Comparison of ENCODE assay signal across 8 cellular contexts in genomic region chr17:39653662-39654331, GRCh38. TPM values are rescaled to one million over a fixed set of nuclear protein-coding genes. Genes with fewer than 3 reads are reported as not detected.
A peak's percentile ranks its signal among the peaks of the same experiment; 100 is the strongest.
DNase-seq lines count a peak whose midpoint lies in the region; ATAC-seq, FAIRE-seq and TF ChIP-seq lines count a peak whose summit lies in the region.

No MANE protein-coding gene starts in this region.

- no peaks in the 10 kb centered on the region for H3K9me3 Mint-ChIP-seq in activated T-helper 2 cell treated with anti-CD3 and anti-CD28 coated beads, Interferon-gamma antibody, Interleukin-2, Interleukin-4, amounts not matched to agents 10 μg/mL and 5 μg/mL and 100 μg/mL, durations not matched to agents 14 hours and 24 hours and 36 hours

- H3K27ac Mint-ChIP-seq in activated T-helper 2 cell treated with anti-CD3 and anti-CD28 coated beads, Interferon-gamma antibody, Interleukin-2, Interleukin-4, amounts not matched to agents 10 μg/mL and 5 μg/mL and 100 μg/mL, durations not matched to agents 14 hours and 24 hours and 36 hours, result no peak overlapping the region

- CTCF ChIA-PET in AG04449 (lab: Yijun Ruan, JAX), result interaction anchor here (0.7 to 28.8 kb wide), 13 partner anchors 9 to 115 kb away, joined by 3 to 822 read pairs (median 8); partner anchors contain the start of genes ERBB2, PGAP3, PNMT and PPP1R1B

- H3K4me3 ChIP-seq in AG04449 (ENCODE audit: low read depth, low read length) (no peak overlapping the region), parathyroid adenoma (ENCODE audit: low read depth, low read length) (no peak overlapping the region)

- no peaks in the 10 kb centered on the region for H3K9me3 ChIP-seq in parathyroid adenoma (ENCODE audit: control insufficient read depth, low read length)

- H3K27me3 ChIP-seq in foreskin keratinocyte (no peaks in the 10 kb centered on the region), parathyroid adenoma (ENCODE audit: control insufficient read depth, insufficient read depth, low read length) (no peaks in the 10 kb centered on the region)

- no peak overlapping the region for H3K4me2 ChIP-seq in parathyroid adenoma (ENCODE audit: low read length)

- H3K4me1 Mint-ChIP-seq in activated T-helper 2 cell treated with anti-CD3 and anti-CD28 coated beads, Interferon-gamma antibody, Interleukin-2, Interleukin-4, amounts not matched to agents 10 μg/mL and 5 μg/mL and 100 μg/mL, durations not matched to agents 14 hours and 24 hours and 36 hours (ENCODE audit: low read depth), result peaks cover 8% of the 10 kb centered on the region

- intact Hi-C loops in activated T-helper 2 cell treated with anti-CD3 and anti-CD28 coated beads, Interferon-gamma antibody, Interleukin-2, Interleukin-4, amounts not matched to agents 10 μg/mL and 5 μg/mL and 100 μg/mL, durations not matched to agents 14 hours and 24 hours and 36 hours (cut with micrococcal nuclease), result no loop called here

- peak; percentile 39 for ATAC-seq in foreskin keratinocyte

- H3K4me3 Mint-ChIP-seq in activated T-helper 2 cell treated with anti-CD3 and anti-CD28 coated beads, Interferon-gamma antibody, Interleukin-2, Interleukin-4, amounts not matched to agents 10 μg/mL and 5 μg/mL and 100 μg/mL, durations not matched to agents 14 hours and 24 hours and 36 hours (ENCODE audit: low read depth), result no peak overlapping the region

- no peak overlapping the region for H2AFZ ChIP-seq in parathyroid adenoma

- DNase-seq in AG04449 (ENCODE audit: low read depth, low spot score) (no peak), GM13976 (ENCODE audit: low spot score) (peak; percentile 94), RCC 7860 (ENCODE audit: low spot score) (peak; percentile 21), foreskin keratinocyte (no peak), urothelium cell line (ENCODE audit: low spot score) (peak; percentile 80), OCI-M2 (lab: John Stamatoyannopoulos, UW; ENCODE audit: unreplicated experiment) (no peak)
- peak; percentile 62 for DNase-seq in activated T-helper 2 cell treated with anti-CD3 and anti-CD28 coated beads, Interferon-gamma antibody, Interleukin-2, Interleukin-4, amounts not matched to agents 10 μg/mL and 5 μg/mL and 100 μg/mL, durations not matched to agents 14 hours and 24 hours and 36 hours (ENCODE audit: low spot score)

- H3K36me3 Mint-ChIP-seq in activated T-helper 2 cell treated with anti-CD3 and anti-CD28 coated beads, Interferon-gamma antibody, Interleukin-2, Interleukin-4, amounts not matched to agents 10 μg/mL and 5 μg/mL and 100 μg/mL, durations not matched to agents 14 hours and 24 hours and 36 hours (ENCODE audit: low read depth), result peaks cover 20% of the 10 kb centered on the region

- no peaks in the 10 kb centered on the region for H3K27me3 Mint-ChIP-seq in activated T-helper 2 cell treated with anti-CD3 and anti-CD28 coated beads, Interferon-gamma antibody, Interleukin-2, Interleukin-4, amounts not matched to agents 10 μg/mL and 5 μg/mL and 100 μg/mL, durations not matched to agents 14 hours and 24 hours and 36 hours (ENCODE audit: low read depth)

- peaks cover 10% of the 10 kb centered on the region for H3K79me2 ChIP-seq in parathyroid adenoma

- H3K9ac ChIP-seq in parathyroid adenoma, result no peak overlapping the region

- H3K4me1 ChIP-seq in foreskin keratinocyte, result no peaks in the 10 kb centered on the region
- H3K4me1 ChIP-seq in parathyroid adenoma, result peaks cover 17% of the 10 kb centered on the region

- POLR2A ChIA-PET in AG04449 (lab: Yijun Ruan, JAX), result no interaction called here

- no peak overlapping the region for H3K27ac ChIP-seq in foreskin keratinocyte
- no peak overlapping the region for H3K27ac ChIP-seq in parathyroid adenoma

- no peak for FAIRE-seq in RCC 7860 (lab: Jason Lieb, UNC)
- peak; percentile 20 for FAIRE-seq in urothelium cell line (lab: Jason Lieb, UNC)

- in situ Hi-C loops in GM13976 (cut with MboI; ENCODE audit: low sequenced_read_pairs, unreplicated experiment), result no loop called here

- peak; percentile 82 for TF ChIP-seq CTCF in AG04449 (IDR thresholded peaks at IDR 0.05; ENCODE audit: insufficient read depth, low read length, missing control alignments)
- TF ChIP-seq CTCF in GM13976 (IDR thresholded peaks at IDR 0.05; ENCODE audit: borderline replicate concordance, control extremely low read depth, extremely low read depth, insufficient read depth, missing control alignments), result peak; percentile 84
- TF ChIP-seq CTCF in foreskin keratinocyte (conservative IDR thresholded peaks at IDR 0.05), result peak; percentile 78
- TF ChIP-seq CTCF in parathyroid adenoma (IDR thresholded peaks at IDR 0.05), result peak; percentile 70

- H3K36me3 ChIP-seq in parathyroid adenoma (ENCODE audit: control insufficient read depth, insufficient read depth, low read length), result no peaks in the 10 kb centered on the region

RNA-seq across cellular contexts. Expression of gene TCAP, which starts 11.4 kb away (rescaled TPM):
- total RNA-seq in activated T-helper 2 cell treated with anti-CD3 and anti-CD28 coated beads, Interferon-gamma antibody, Interleukin-2, Interleukin-4, amounts not matched to agents 10 μg/mL and 5 μg/mL and 100 μg/mL, durations not matched to agents 14 hours and 24 hours and 36 hours, result 0.76 and 0.87 TPM in 2 replicates
- total RNA-seq in foreskin keratinocyte, result 0.18 and 0.31 TPM in 2 replicates
- polyA plus RNA-seq in foreskin keratinocyte, result 0.11 and 0.17 TPM in 2 replicates

RNA-seq across cellular contexts. Expression of gene PNMT, which starts 14.5 kb away (rescaled TPM):
- total RNA-seq in activated T-helper 2 cell treated with anti-CD3 and anti-CD28 coated beads, Interferon-gamma antibody, Interleukin-2, Interleukin-4, amounts not matched to agents 10 μg/mL and 5 μg/mL and 100 μg/mL, durations not matched to agents 14 hours and 24 hours and 36 hours, result not detected in 2 replicates
- total RNA-seq in foreskin keratinocyte, result not detected in 2 replicates
- polyA plus RNA-seq in foreskin keratinocyte, result 0.06 TPM in 2 replicates

RNA-seq across cellular contexts. Expression of gene STARD3, which starts 16.9 kb away (rescaled TPM):
- 51.5 and 54.4 TPM in 2 replicates for total RNA-seq in activated T-helper 2 cell treated with anti-CD3 and anti-CD28 coated beads, Interferon-gamma antibody, Interleukin-2, Interleukin-4, amounts not matched to agents 10 μg/mL and 5 μg/mL and 100 μg/mL, durations not matched to agents 14 hours and 24 hours and 36 hours
- 32.8 and 33.5 TPM in 2 replicates for total RNA-seq in foreskin keratinocyte
- polyA plus RNA-seq in foreskin keratinocyte, result 37.1 and 39.3 TPM in 2 replicates

RNA-seq across cellular contexts. Expression of gene PPP1R1B, which starts 27.0 kb away (rescaled TPM):
- total RNA-seq in activated T-helper 2 cell treated with anti-CD3 and anti-CD28 coated beads, Interferon-gamma antibody, Interleukin-2, Interleukin-4, amounts not matched to agents 10 μg/mL and 5 μg/mL and 100 μg/mL, durations not matched to agents 14 hours and 24 hours and 36 hours, result not detected in 2 replicates
- 0.68 and 0.88 TPM in 2 replicates for total RNA-seq in foreskin keratinocyte
- 0.67 and 1.3 TPM in 2 replicates for polyA plus RNA-seq in foreskin keratinocyte

RNA-seq across cellular contexts. Expression of gene PGAP3, which starts 34.1 kb away (rescaled TPM):
- total RNA-seq in activated T-helper 2 cell treated with anti-CD3 and anti-CD28 coated beads, Interferon-gamma antibody, Interleukin-2, Interleukin-4, amounts not matched to agents 10 μg/mL and 5 μg/mL and 100 μg/mL, durations not matched to agents 14 hours and 24 hours and 36 hours, result 12.9 and 14.0 TPM in 2 replicates
- total RNA-seq in foreskin keratinocyte, result 3.3 and 4.6 TPM in 2 replicates
- 4.3 TPM in 2 replicates for polyA plus RNA-seq in foreskin keratinocyte

Comparison
In these comparisons a context has a peak if more than half of its experiments do, and no peak if none do; other contexts are left out.
1. DNase-seq: peak in GM13976 (single experiment), RCC 7860 (single experiment), activated T-helper 2 cell treated with anti-CD3 and anti-CD28 coated beads, Interferon-gamma antibody, Interleukin-2, Interleukin-4, amounts not matched to agents 10 μg/mL and 5 μg/mL and 100 μg/mL, durations not matched to agents 14 hours and 24 hours and 36 hours (single experiment) and urothelium cell line (single experiment); none in AG04449 (single experiment), foreskin keratinocyte (0 of 2) and OCI-M2 (single experiment).
2. Peak in every context shown above with its lines, with median percentiles within 50 percentile points of each other: CTCF ChIP-seq.